ENCODE assay signal across 18 cellular contexts in genomic region chr5:39608024-39608423, GRCh38.
A peak's percentile ranks its signal among the peaks of the same experiment; 100 is the strongest.
DNase-seq lines count a peak whose midpoint lies in the region; ATAC-seq, FAIRE-seq and TF ChIP-seq lines count a peak whose summit lies in the region.
"Had no signal": no experiment of that assay in that cellular context is flagged by ENCODE, and none has a peak within 500 bp of the region (broad histone marks: within the 10 kb centered on the region; RNA-seq: fewer than 3 reads in every experiment).

No MANE protein-coding gene starts in this region.

- BruUV-seq in HepG2 (replicated peaks; lab: Mats Ljungman, UMichigan): no TSS peak

- no peak overlapping the region for H3K14ac ChIP-seq in H1 (ENCODE audit: insufficient read length)

- H2AFZ ChIP-seq in HepG2 (ENCODE audit: low read length) (no peak overlapping the region), H1 (ENCODE audit: low read length) (no peak overlapping the region)
- H2AFZ ChIP-seq: neural progenitor cell had no signal

- H3K9me3 Mint-ChIP-seq in activated CD4-positive, alpha-beta memory T cell treated with anti-CD3 and anti-CD28 coated beads, Interleukin-2, amount 10 ng/mL, durations not matched to agents 7 days and 5 days: no peaks in the 10 kb centered on the region
- no peaks in the 10 kb centered on the region for H3K9me3 Mint-ChIP-seq in natural killer cell treated with Interleukin-12 subunit alpha and Interleukin-12 subunit beta and Interleukin-15 and Interleukin-18, amount 100 ng/mL, for 72 hours
- H3K9me3 Mint-ChIP-seq: activated naive CD4-positive, alpha-beta T cell treated with anti-CD3 and anti-CD28 coated beads, Interleukin-2, amount 50 U/mL, for 72 hours had no signal

- no peak overlapping the region for H3K27ac Mint-ChIP-seq in activated CD4-positive, alpha-beta memory T cell treated with anti-CD3 and anti-CD28 coated beads, Interleukin-2, amount 10 ng/mL, durations not matched to agents 7 days and 5 days
- no peak overlapping the region for H3K27ac Mint-ChIP-seq in natural killer cell treated with Interleukin-12 subunit alpha and Interleukin-12 subunit beta and Interleukin-15 and Interleukin-18, amount 100 ng/mL, for 72 hours
- H3K27ac Mint-ChIP-seq: activated CD4-positive, alpha-beta T cell treated with anti-CD3 and anti-CD28 coated beads for 36 hours; activated naive CD4-positive, alpha-beta T cell treated with anti-CD3 and anti-CD28 coated beads, Interleukin-2, amount 50 U/mL, for 72 hours; neural progenitor cell had no signal

- no peak for TF ChIP-seq RAD21 in HepG2 (CRISPR knock-in tag; IDR thresholded peaks at IDR 0.05)
- TF ChIP-seq RAD21 in H1 (IDR thresholded peaks at IDR 0.05 in 1 of 2, conservative IDR thresholded peaks at IDR 0.05 in 1 of 2; ENCODE audit: low read depth in 2 of 2, low read length in 2 of 2): no peak

- ATAC-seq in HepG2: no peak
- no peak for ATAC-seq in right lobe of liver
- ATAC-seq in HG03060 (IDR thresholded peaks at IDR 0.05; ENCODE audit: low read depth, unreplicated experiment): peak; percentile 44
- ATAC-seq in natural killer cell treated with Interleukin-12 subunit alpha and Interleukin-12 subunit beta and Interleukin-15 and Interleukin-18, amount 100 ng/mL, for 72 hours: no peak
- ATAC-seq: activated CD4-positive, alpha-beta T cell treated with anti-CD3 and anti-CD28 coated beads for 36 hours; activated naive CD4-positive, alpha-beta T cell treated with anti-CD3 and anti-CD28 coated beads, Interleukin-2, amount 50 U/mL, for 72 hours had no signal

- no peak overlapping the region for H3K4me3 Mint-ChIP-seq in activated CD4-positive, alpha-beta memory T cell treated with anti-CD3 and anti-CD28 coated beads, Interleukin-2, amount 10 ng/mL, durations not matched to agents 7 days and 5 days
- no peak overlapping the region for H3K4me3 Mint-ChIP-seq in natural killer cell treated with Interleukin-12 subunit alpha and Interleukin-12 subunit beta and Interleukin-15 and Interleukin-18, amount 100 ng/mL, for 72 hours
- H3K4me3 Mint-ChIP-seq: activated CD4-positive, alpha-beta T cell treated with anti-CD3 and anti-CD28 coated beads for 36 hours; neural progenitor cell had no signal

- H4K8ac ChIP-seq in H1 (ENCODE audit: extremely low read depth, insufficient read depth, low read length): no peak overlapping the region

- H2AK5ac ChIP-seq in H1 (ENCODE audit: low read depth, low read length): no peak overlapping the region

- no peak overlapping the region for H3K27ac ChIP-seq in HepG2 (ENCODE audit: extremely low read length, insufficient read depth, low read length)
- H3K27ac ChIP-seq in right lobe of liver: no peak overlapping the region
- no peak overlapping the region for H3K27ac ChIP-seq in H1 (ENCODE audit: low read depth, low read length)
- H3K27ac ChIP-seq: neural progenitor cell, uterus had no signal

- H3K27me3 Mint-ChIP-seq in activated CD4-positive, alpha-beta memory T cell treated with anti-CD3 and anti-CD28 coated beads, Interleukin-2, amount 10 ng/mL, durations not matched to agents 7 days and 5 days: peaks cover 11% of the 10 kb centered on the region
- peaks cover 9 to 21% of the 10 kb centered on the region in 2 donors for H3K27me3 Mint-ChIP-seq in natural killer cell treated with Interleukin-12 subunit alpha and Interleukin-12 subunit beta and Interleukin-15 and Interleukin-18, amount 100 ng/mL, for 72 hours

- CTCF ChIA-PET in HepG2 (lab: Yijun Ruan, JAX; ENCODE audit: low intra/inter-chr PET ratio, low total read pairs): no interaction called here
- CTCF ChIA-PET in H1 (lab: Charles Lee; ENCODE audit: partially characterized antibody): interaction anchor here (0.6 to 1.9 kb wide), 2 partner anchors 9 to 343 kb away, joined by 3 to 7 read pairs; no protein-coding TSS in a partner anchor
- CTCF ChIA-PET in activated CD4-positive, alpha-beta memory T cell treated with anti-CD3 and anti-CD28 coated beads, Interleukin-2, amount 10 ng/mL, durations not matched to agents 7 days and 5 days (lab: Charles Lee): no interaction called here

- H2BK15ac ChIP-seq in H1 (ENCODE audit: low read length): no peak overlapping the region

- no peaks in the 10 kb centered on the region for H3K79me2 ChIP-seq in HepG2 (ENCODE audit: insufficient read depth, low read length)
- no peaks in the 10 kb centered on the region for H3K79me2 ChIP-seq in H1 (ENCODE audit: control insufficient read depth in 1 of 2, insufficient read depth in 2 of 2, low read length in 2 of 2)

- no peaks in the 10 kb centered on the region for H3K23me2 ChIP-seq in H1 (ENCODE audit: low read depth, low read length)

- no peaks in the 10 kb centered on the region for H3K79me1 ChIP-seq in H1 (ENCODE audit: low read depth, low read length)

- no peak overlapping the region for H3K4ac ChIP-seq in H1 (replicated peaks; ENCODE audit: insufficient read length, low read depth, low read length)

- no peaks in the 10 kb centered on the region for H3K4me1 Mint-ChIP-seq in activated CD4-positive, alpha-beta memory T cell treated with anti-CD3 and anti-CD28 coated beads, Interleukin-2, amount 10 ng/mL, durations not matched to agents 7 days and 5 days
- H3K4me1 Mint-ChIP-seq in natural killer cell treated with Interleukin-12 subunit alpha and Interleukin-12 subunit beta and Interleukin-15 and Interleukin-18, amount 100 ng/mL, for 72 hours (ENCODE audit: low read depth in 2 of 2): no peaks in the 10 kb centered on the region
- H3K4me1 Mint-ChIP-seq: activated CD4-positive, alpha-beta T cell treated with anti-CD3 and anti-CD28 coated beads for 36 hours; neural progenitor cell had no signal

- FAIRE-seq in HepG2 (lab: Jason Lieb, UNC): no peak
- no peak for FAIRE-seq in H1 (lab: Jason Lieb, UNC)

- H2BK5ac ChIP-seq in H1 (ENCODE audit: low read depth, low read length): no peak overlapping the region

- no peaks in the 10 kb centered on the region for H3K36me3 Mint-ChIP-seq in activated CD4-positive, alpha-beta memory T cell treated with anti-CD3 and anti-CD28 coated beads, Interleukin-2, amount 10 ng/mL, durations not matched to agents 7 days and 5 days (ENCODE audit: low read depth)
- H3K36me3 Mint-ChIP-seq in natural killer cell treated with Interleukin-12 subunit alpha and Interleukin-12 subunit beta and Interleukin-15 and Interleukin-18, amount 100 ng/mL, for 72 hours: no peaks in the 10 kb centered on the region
- H3K36me3 Mint-ChIP-seq: activated naive CD4-positive, alpha-beta T cell treated with anti-CD3 and anti-CD28 coated beads, Interleukin-2, amount 50 U/mL, for 72 hours; neural progenitor cell had no signal

- TF ChIP-seq CTCF in HepG2 (CRISPR knock-in tag; IDR thresholded peaks at IDR 0.05): no peak
- no peak for TF ChIP-seq CTCF in right lobe of liver (IDR thresholded peaks at IDR 0.05)
- no peak for TF ChIP-seq CTCF in H1 (IDR thresholded peaks at IDR 0.05; ENCODE audit: control extremely low read depth in 1 of 3, insufficient read depth in 1 of 3, low read depth in 1 of 3, low read length in 3 of 3)

- H3K27me3 ChIP-seq in HepG2 (ENCODE audit: control insufficient read depth in 1 of 2, insufficient read depth in 2 of 2, low read length in 2 of 2) (no peaks in the 10 kb centered on the region), right lobe of liver (no peaks in the 10 kb centered on the region), H1 (replicated peaks in 1 of 4; ENCODE audit: control insufficient read depth in 3 of 4, extremely low read depth in 1 of 4, insufficient read depth in 3 of 4, low read length in 3 of 4) (no peaks in the 10 kb centered on the region)
- H3K27me3 ChIP-seq: neural progenitor cell, uterus had no signal

- no peak overlapping the region for H3K23ac ChIP-seq in H1 (ENCODE audit: insufficient read length)

- H3K4me2 ChIP-seq in HepG2 (ENCODE audit: low read depth, low read length): no peak overlapping the region
- no peak overlapping the region for H3K4me2 ChIP-seq in H1 (ENCODE audit: insufficient read depth in 1 of 2, low read depth in 2 of 2, low read length in 2 of 2)
- H3K4me2 ChIP-seq: neural progenitor cell had no signal

- H4K5ac ChIP-seq in H1 (ENCODE audit: insufficient read length, low read depth, low read length): no peak overlapping the region

- no peak overlapping the region for H2BK20ac ChIP-seq in H1 (ENCODE audit: low read length)

- H3K56ac ChIP-seq in H1 (replicated peaks; ENCODE audit: insufficient read length, low read depth, low read length): no peak overlapping the region

- TF ChIP-seq POLR2A in HepG2 (IDR thresholded peaks at IDR 0.05; ENCODE audit: insufficient read depth in 1 of 2, low read depth in 2 of 2, low read length in 2 of 2) (no peak), right lobe of liver (IDR thresholded peaks at IDR 0.05) (no peak), H1 (IDR thresholded peaks at IDR 0.05; ENCODE audit: control extremely low read depth in 1 of 2, low read depth in 2 of 2, low read length in 2 of 2) (no peak)

- H3K36me3 ChIP-seq in HepG2 (replicated peaks in 1 of 2; ENCODE audit: control insufficient read depth in 1 of 2, insufficient read depth in 2 of 2, low read length in 2 of 2): no peaks in the 10 kb centered on the region
- H3K36me3 ChIP-seq in right lobe of liver: no peaks in the 10 kb centered on the region
- H3K36me3 ChIP-seq in H1 (ENCODE audit: control insufficient read depth in 2 of 4, insufficient read depth in 4 of 4, low read length in 3 of 4): no peaks in the 10 kb centered on the region
- H3K36me3 ChIP-seq: neural progenitor cell, uterus had no signal

- H4K91ac ChIP-seq in H1 (replicated peaks; ENCODE audit: insufficient read length, low read length): no peak overlapping the region

- no peaks in the 10 kb centered on the region for H3K9me3 ChIP-seq in HepG2 (ENCODE audit: low read length)
- no peaks in the 10 kb centered on the region for H3K9me3 ChIP-seq in right lobe of liver
- no peaks in the 10 kb centered on the region for H3K9me3 ChIP-seq in H1 (ENCODE audit: insufficient read depth in 2 of 2, low read depth in 1 of 2, low read length in 1 of 2)
- H3K9me3 ChIP-seq: uterus had no signal

- H4K20me1 ChIP-seq in HepG2 (ENCODE audit: insufficient read depth, low read length) (no peaks in the 10 kb centered on the region), H1 (replicated peaks in 1 of 2; ENCODE audit: control insufficient read depth in 1 of 2, insufficient read depth in 2 of 2, low read length in 2 of 2) (no peaks in the 10 kb centered on the region)

- no peak for DNase-seq in HepG2 (ENCODE audit: low spot score)
- DNase-seq in right lobe of liver: no peak
- DNase-seq in H1 (ENCODE audit: low read depth in 1 of 2, low spot score in 2 of 2): no peak
- DNase-seq in putamen (ENCODE audit: low spot score): no peak
- no peak for DNase-seq in activated CD4-positive, alpha-beta memory T cell treated with anti-CD3 and anti-CD28 coated beads, Interleukin-2, amount 10 ng/mL, durations not matched to agents 7 days and 5 days
- DNase-seq in natural killer cell treated with Interleukin-12 subunit alpha and Interleukin-12 subunit beta and Interleukin-15 and Interleukin-18, amount 100 ng/mL, for 72 hours (ENCODE audit: low spot score): no peak
- no peak for DNase-seq in NCI-H345 (lab: John Stamatoyannopoulos, UW)
- DNase-seq: ACHN; activated CD4-positive, alpha-beta T cell treated with anti-CD3 and anti-CD28 coated beads for 36 hours; effector CD4-positive, alpha-beta T cell; mesendoderm; NCI-H1694; stimulated activated naive CD4-positive, alpha-beta T cell; T-helper 1 cell; uterus had no signal

- in situ Hi-C loops in HepG2 (cut with HindIII; ENCODE audit: extremely low pct_ligation_motif_present, low pct_unique_long_range_greater_than_20kb): loop anchor here (10.0 kb wide), 1 partner anchor 87 kb away; no protein-coding TSS in a partner anchor

- H3K4me1 ChIP-seq in HepG2 (ENCODE audit: insufficient read depth, low read length) (no peaks in the 10 kb centered on the region), right lobe of liver (no peaks in the 10 kb centered on the region), H1 (replicated peaks in 1 of 4; ENCODE audit: control insufficient read depth in 3 of 4, insufficient read depth in 4 of 4, low read length in 3 of 4) (no peaks in the 10 kb centered on the region)
- H3K4me1 ChIP-seq: neural progenitor cell, uterus had no signal

- intact Hi-C loops in HepG2 (cut with micrococcal nuclease; ENCODE audit: unreplicated experiment) (no loop called here), right lobe of liver (cut with DNase I) (no loop called here)

- H2BK120ac ChIP-seq in H1 (replicated peaks; ENCODE audit: low read depth, low read length): no peak overlapping the region

- no peak overlapping the region for H2BK12ac ChIP-seq in H1 (ENCODE audit: low read depth, low read length)

- POLR2A ChIA-PET in HepG2 (lab: Yijun Ruan, JAX) (no interaction called here), H1 (lab: Charles Lee; ENCODE audit: partially characterized antibody) (no interaction called here)
- POLR2A ChIA-PET in activated CD4-positive, alpha-beta memory T cell treated with anti-CD3 and anti-CD28 coated beads, Interleukin-2, amount 10 ng/mL, durations not matched to agents 7 days and 5 days (lab: Charles Lee): no interaction called here

- no peak overlapping the region for H3K18ac ChIP-seq in H1 (ENCODE audit: extremely low read depth, low read length)

- no peak overlapping the region for H3K4me3 ChIP-seq in HepG2 (replicated peaks in 1 of 3; ENCODE audit: insufficient read depth in 1 of 3, low read depth in 2 of 3, low read length in 3 of 3)
- no peak overlapping the region for H3K4me3 ChIP-seq in right lobe of liver
- H3K4me3 ChIP-seq in H1 (ENCODE audit: extremely low read depth in 1 of 4, insufficient read depth in 2 of 4, low read depth in 3 of 4, low read length in 4 of 4): no peak overlapping the region
- H3K4me3 ChIP-seq: neural progenitor cell, uterus had no signal

- 58% methylated on average over 5 of the region's 5 CpGs for WGBS in HepG2 (ENCODE audit: low lambda C conversion rate)
- WGBS in right lobe of liver (ENCODE audit: insufficient coverage, low coverage, low lambda C conversion rate, missing lambda C conversion rate): 82% methylated on average over 5 of the region's 5 CpGs
- WGBS in H1 (ENCODE audit: extremely low coverage in 1 of 2, insufficient coverage in 1 of 2, insufficient read length in 1 of 2, insufficient replicate concordance in 2 of 2, low coverage in 1 of 2, low lambda C conversion rate in 2 of 2, missing lambda C conversion rate in 1 of 2), 2 experiments: 95 to 100% methylated on average over 1 to 5 of the region's 5 CpGs

- H3K9ac ChIP-seq in HepG2 (ENCODE audit: insufficient read depth, low read depth, low read length): no peak overlapping the region
- no peak overlapping the region for H3K9ac ChIP-seq in H1 (replicated peaks in 1 of 4; ENCODE audit: extremely low read depth in 1 of 4, low read depth in 3 of 4, low read length in 3 of 4)
- H3K9ac ChIP-seq: neural progenitor cell had no signal

- TF ChIP-seq EP300 in HepG2 (IDR thresholded peaks at IDR 0.05; ENCODE audit: low read depth in 2 of 2, low read length in 2 of 2) (no peak), HepG2 (CRISPR knock-in tag; IDR thresholded peaks at IDR 0.05; ENCODE audit: borderline replicate concordance) (no peak), H1 (IDR thresholded peaks at IDR 0.05; ENCODE audit: borderline replicate concordance in 1 of 2, low read depth in 2 of 2, low read length in 2 of 2) (no peak)

Comparison
In these comparisons a context has a peak if more than half of its experiments do, and no peak if none do; other contexts are left out.
1. Of the 41 proteins assayed by ChIP-seq in both HepG2 and H1: peak only in HepG2: none; only in H1: none; in both: CEBPB; in neither: 40.